Comparison of ENCODE assay signal across 8 cellular contexts in genomic region chr3:47475029-47475569, GRCh38. TPM values are rescaled to one million over a fixed set of nuclear protein-coding genes. Genes with fewer than 3 reads are reported as not detected.
A peak's percentile ranks its signal among the peaks of the same experiment; 100 is the strongest.
DNase-seq lines count a peak whose midpoint lies in the region; ATAC-seq lines count a peak whose summit lies in the region.

No MANE protein-coding gene starts in this region.

- H3K36me3 Mint-ChIP-seq in IgD-negative memory B cell = peaks cover 4% of the 10 kb centered on the region

- ATAC-seq in GM18498 (IDR thresholded peaks at IDR 0.05; ENCODE audit: unreplicated experiment) (no peak), GM18867 (IDR thresholded peaks at IDR 0.05; ENCODE audit: unreplicated experiment) (no peak)

- peak; percentile 28 for DNase-seq in G401 (ENCODE audit: low spot score)
- peak; percentile 67 for DNase-seq in adipocyte (ENCODE audit: low read depth)
- DNase-seq in smooth muscle cell of the brain vasculature (ENCODE audit: low read depth, low spot score) = peak; percentile 2
- no peak for DNase-seq in NCI-H1930 (lab: John Stamatoyannopoulos, UW)

- peaks cover 15 to 29% (median 26%) of the 10 kb centered on the region in 3 donors for H3K4me1 Mint-ChIP-seq in IgD-negative memory B cell

- H3K9me3 ChIP-seq in adipocyte (ENCODE audit: control insufficient read depth, low read length) = no peaks in the 10 kb centered on the region
- H3K9me3 ChIP-seq in iPS-18c (ENCODE audit: control insufficient read depth, insufficient read depth, low read length) = no peaks in the 10 kb centered on the region

- in situ Hi-C loops in G401 (cut with HindIII; ENCODE audit: low sequenced_read_pairs) = no loop called here

- H3K36me3 ChIP-seq in adipocyte (ENCODE audit: control insufficient read depth, insufficient read depth, low read length, severe bottlenecking) = no peaks in the 10 kb centered on the region

- H3K9me3 Mint-ChIP-seq in IgD-negative memory B cell = no peaks in the 10 kb centered on the region

- peak overlapping the region; percentile 99 for H3K4me3 ChIP-seq in adipocyte (ENCODE audit: low read length)
- peak overlapping the region; percentile 84 for H3K4me3 ChIP-seq in iPS-18c (ENCODE audit: insufficient read depth, low read depth, low read length)

- no peaks in the 10 kb centered on the region for H3K27me3 Mint-ChIP-seq in IgD-negative memory B cell

- H3K27ac Mint-ChIP-seq in IgD-negative memory B cell = peak overlapping the region; percentile 81 to 93 (median 85)

- H3K9ac ChIP-seq in adipocyte (ENCODE audit: low read length) = peak overlapping the region; percentile 96

- no peaks in the 10 kb centered on the region for H3K27me3 ChIP-seq in adipocyte (replicated peaks; ENCODE audit: control insufficient read depth, insufficient read depth, low read length)

- H3K4me3 Mint-ChIP-seq in IgD-negative memory B cell = peak overlapping the region; percentile 90 to 96 (median 92)

- peaks cover 24% of the 10 kb centered on the region for H3K4me1 ChIP-seq in adipocyte (ENCODE audit: control insufficient read depth, insufficient read depth, low read length)

RNA-seq across cellular contexts. Expression of gene SCAP, which starts 0.6 kb away (rescaled TPM):
- 62.5 and 81.4 TPM in 2 replicates for total RNA-seq in G401 (2014; rRNA removed; shearing (Covaris generic))
- polyA plus RNA-seq in IgD-negative memory B cell = 38.7 TPM

RNA-seq across cellular contexts. Expression of gene ELP6, which starts 38.4 kb away (rescaled TPM):
- total RNA-seq in G401 (2014; rRNA removed; shearing (Covaris generic)) = 59.2 and 87.4 TPM in 2 replicates
- polyA plus RNA-seq in IgD-negative memory B cell = 39.2 TPM

Comparison
In these comparisons a context has a peak if more than half of its experiments do, and no peak if none do; other contexts are left out.
1. DNase-seq: peak in G401 (single experiment), adipocyte (single experiment) and smooth muscle cell of the brain vasculature (single experiment); none in NCI-H1930 (0 of 2).